In the genomic region with DNA sequence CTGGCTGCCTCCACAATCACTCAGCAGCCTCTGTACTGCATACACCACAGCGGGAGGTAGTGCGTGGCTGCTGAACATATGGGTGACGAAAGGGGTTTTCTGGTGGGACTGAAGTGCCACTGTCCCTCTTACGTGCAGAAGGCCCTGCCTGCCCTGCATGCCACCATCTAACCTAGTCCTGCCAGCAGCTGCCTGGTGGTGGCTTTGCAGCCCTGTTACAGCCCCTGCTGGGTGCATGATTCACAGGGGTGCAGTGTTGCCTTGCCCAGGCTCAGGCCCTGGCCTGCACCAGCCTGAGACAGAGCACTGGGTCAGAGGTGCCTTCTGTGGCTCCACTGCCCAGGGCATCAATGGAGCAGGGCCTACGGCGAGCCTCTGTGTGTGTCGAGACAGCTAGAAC, we compare ENCODE assay signal across 15 cellular contexts. TPM values are rescaled to one million over a fixed set of nuclear protein-coding genes. Genes with fewer than 3 reads are reported as not detected.
DNase-seq lines count a peak whose midpoint lies in the region; ATAC-seq and TF ChIP-seq lines count a peak whose summit lies in the region.
"Had no signal": no experiment of that assay in that cellular context is flagged by ENCODE, and none has a peak within 500 bp of the region (broad histone marks: within the 10 kb centered on the region; RNA-seq: fewer than 3 reads in every experiment).

No MANE protein-coding gene starts in this region.

- H3K79me2 ChIP-seq in GM23338 (replicated peaks; ENCODE audit: insufficient read depth) (no peaks in the 10 kb centered on the region), OCI-LY3 (ENCODE audit: low read length) (no peaks in the 10 kb centered on the region)

- peaks cover 15% of the 10 kb centered on the region for H3K4me1 Mint-ChIP-seq in GM23338
- H3K4me1 Mint-ChIP-seq in CD14-positive monocyte, result peaks cover 50% of the 10 kb centered on the region

- peaks cover 9% of the 10 kb centered on the region for H3K4me1 ChIP-seq in GM23338 (ENCODE audit: insufficient read depth)
- H3K4me1 ChIP-seq in OCI-LY3 (ENCODE audit: low read length), result peaks cover 74% of the 10 kb centered on the region
- H3K4me1 ChIP-seq in colonic mucosa, result peaks cover 11% of the 10 kb centered on the region
- peaks cover 33 to 99% (median 87%) of the 10 kb centered on the region in 6 donors for H3K4me1 ChIP-seq in spleen

- no peaks in the 10 kb centered on the region for H3F3A ChIP-seq in GM23338 (replicated peaks; ENCODE audit: low read depth)

- TF ChIP-seq CTCF in GM23338 (conservative IDR thresholded peaks at IDR 0.05; ENCODE audit: low read depth in 2 of 2) (no peak), OCI-LY3 (IDR thresholded peaks at IDR 0.05; ENCODE audit: low read depth, low read length) (no peak), colonic mucosa (IDR thresholded peaks at IDR 0.05) (no peak), spleen (IDR thresholded peaks at IDR 0.05 in 8 of 11, conservative IDR thresholded peaks at IDR 0.05 in 3 of 11) (no peak), CD14-positive monocyte (IDR thresholded peaks at IDR 0.05) (no peak)

- WGBS in spleen, 5 donors, result 74 to 89% (median 87%) methylated on average over 7 of the region's 7 CpGs

- peaks cover 4% of the 10 kb centered on the region; the same call in 2 of the 3 replicates for H3K36me3 Mint-ChIP-seq in GM23338 (ENCODE audit: low read depth)
- H3K36me3 Mint-ChIP-seq in CD14-positive monocyte, result no peaks in the 10 kb centered on the region

- H3K4me3 ChIP-seq in GM23338 (no peak overlapping the region), OCI-LY3 (ENCODE audit: low read length) (0 out of 2 replicates have a peak overlapping the region, but pooled peaks have one; percentile 5), colonic mucosa (no peak overlapping the region), spleen (no peak overlapping the region)
- H3K4me3 ChIP-seq: adrenal gland, right atrium auricular region had no signal

- H3K27ac ChIP-seq in GM23338 (ENCODE audit: low read depth) (no peak overlapping the region), OCI-LY3 (ENCODE audit: low read length) (peak overlapping the region; percentile 42), colonic mucosa (no peak overlapping the region), spleen (peak overlapping the region; percentile 26 to 86 (median 65))
- H3K27ac ChIP-seq: adrenal gland, right atrium auricular region had no signal

- H3K27me3 Mint-ChIP-seq in GM23338 (ENCODE audit: insufficient read depth, low read depth, poor library complexity) (peaks cover 5% of the 10 kb centered on the region), CD14-positive monocyte (ENCODE audit: low read depth in 3 of 3) (peaks cover 6 to 11% (median 8%) of the 10 kb centered on the region in 3 donors)
- H3K27me3 Mint-ChIP-seq: CD4-positive, alpha-beta T cell had no signal

- no peaks in the 10 kb centered on the region for H3K9me2 ChIP-seq in GM23338 (ENCODE audit: insufficient read depth)

- no peak for TF ChIP-seq POLR2A in spleen (IDR thresholded peaks at IDR 0.05)

- no peak overlapping the region for H3K4me3 Mint-ChIP-seq in GM23338
- H3K4me3 Mint-ChIP-seq in CD14-positive monocyte, result no peak overlapping the region
- H3K4me3 Mint-ChIP-seq: CD4-positive, alpha-beta T cell had no signal

- H3K27ac Mint-ChIP-seq in GM23338 (no peak overlapping the region), CD14-positive monocyte (no peak overlapping the region)
- H3K27ac Mint-ChIP-seq: CD4-positive, alpha-beta T cell had no signal

- 0 out of 2 replicates have a peak overlapping the region, but pooled peaks have one; percentile 5 for H2AFZ ChIP-seq in GM23338
- H2AFZ ChIP-seq in OCI-LY3 (ENCODE audit: low read depth, low read length), result no peak overlapping the region

- H4K20me1 ChIP-seq in GM23338 (replicated peaks; ENCODE audit: insufficient read depth) (no peaks in the 10 kb centered on the region), OCI-LY3 (ENCODE audit: insufficient read depth, low read length) (no peaks in the 10 kb centered on the region)

- H3K9me3 ChIP-seq in OCI-LY3 (ENCODE audit: insufficient read depth, low read length), result peaks cover 35% of the 10 kb centered on the region; the same call in 1 of the 2 replicates
- H3K9me3 ChIP-seq in colonic mucosa, result no peaks in the 10 kb centered on the region
- H3K9me3 ChIP-seq in spleen, result no peaks in the 10 kb centered on the region
- H3K9me3 ChIP-seq: adrenal gland, right atrium auricular region had no signal

- H3K27me3 ChIP-seq in GM23338 (ENCODE audit: insufficient read depth), result no peaks in the 10 kb centered on the region
- no peaks in the 10 kb centered on the region for H3K27me3 ChIP-seq in OCI-LY3 (ENCODE audit: low read depth, low read length)
- H3K27me3 ChIP-seq in colonic mucosa, result no peaks in the 10 kb centered on the region
- H3K27me3 ChIP-seq in spleen (replicated peaks in 1 of 7), result no peaks in the 10 kb centered on the region
- H3K27me3 ChIP-seq: adrenal gland, right atrium auricular region had no signal

- intact Hi-C loops in colonic mucosa (cut with DNase I) (no loop called here), spleen (cut with DNase I; ENCODE audit: low total_unique reads) (no loop called here), CD14-positive monocyte (cut with micrococcal nuclease) (no loop called here)

- no peaks in the 10 kb centered on the region for H3K36me3 ChIP-seq in GM23338 (ENCODE audit: insufficient read depth)
- no peaks in the 10 kb centered on the region for H3K36me3 ChIP-seq in OCI-LY3 (replicated peaks; ENCODE audit: low read depth, low read length)
- H3K36me3 ChIP-seq in colonic mucosa, result no peaks in the 10 kb centered on the region
- no peaks in the 10 kb centered on the region for H3K36me3 ChIP-seq in spleen
- H3K36me3 ChIP-seq: adrenal gland, right atrium auricular region had no signal

- H3K4me2 ChIP-seq in GM23338, result no peak overlapping the region
- H3K4me2 ChIP-seq in OCI-LY3 (ENCODE audit: low read length), result peak overlapping the region; percentile 58

- H3K9me3 Mint-ChIP-seq in GM23338 (peaks cover 9% of the 10 kb centered on the region), CD14-positive monocyte (no peaks in the 10 kb centered on the region)
- H3K9me3 Mint-ChIP-seq: CD4-positive, alpha-beta T cell had no signal

- DNase-seq in GM23338 (ENCODE audit: low spot score) (no peak), colonic mucosa (peak; percentile 19), spleen (peak; percentile 72), DMS153 treated with DMSO at 0.1 percent for 48 hours (lab: John Stamatoyannopoulos, UW; ENCODE audit: unreplicated experiment) (no peak), CD14-positive monocyte (ENCODE audit: low spot score) (no peak)
- DNase-seq: CD4-positive, alpha-beta T cell; Kasumi-1; NCI-H1694 treated with DMSO at 0.1 percent for 48 hours; NCI-H524 treated with DMSO at 0.1 percent for 48 hours; SHP77 had no signal

- H3K9ac ChIP-seq in OCI-LY3 (ENCODE audit: low read length) (peak overlapping the region; percentile 23; the same call in 1 of the 2 replicates), colonic mucosa (ENCODE audit: low read depth in 2 of 2, low read length in 2 of 2) (peak overlapping the region in 1 of 2 donors; percentile 27)

- ATAC-seq in GM23338 (no peak), GM21381 (IDR thresholded peaks at IDR 0.05; ENCODE audit: unreplicated experiment) (no peak), GM18873 (IDR thresholded peaks at IDR 0.05; ENCODE audit: low FRiP score, unreplicated experiment) (no peak)

TF ChIP-seq in GM23338, 12 proteins besides CTCF, POLR2A, EP300 and RAD21 (continues in another document):
- TF ChIP-seq ZNF331 (CRISPR knock-in tag; IDR thresholded peaks at IDR 0.05; ENCODE audit: low read depth) (no peak), POLR2AphosphoS5 (IDR thresholded peaks at IDR 0.05; ENCODE audit: low read depth) (no peak), NANOG (IDR thresholded peaks at IDR 0.05; ENCODE audit: borderline replicate concordance) (no peak), CREB1 (CRISPR knock-in tag; IDR thresholded peaks at IDR 0.05; ENCODE audit: low read depth) (no peak)

RNA-seq across cellular contexts. Expression of gene SYPL1, which starts 50.1 kb away (rescaled TPM):
- total RNA-seq in GM23338 (2014; rRNA removed; shearing (Covaris generic)), result 52.7 and 78.1 TPM in 2 replicates
- polyA plus RNA-seq in GM23338 (2016; fragmentation: Nextera tagmentation; extraction: Ambion mirVana) (39.0 and 39.3 TPM in 2 replicates), spleen (10 to 100 TPM; 49.9 to 79.0 (median 67.3) TPM), CD14-positive monocyte (10 to 100 TPM; 64.7 to 82.1 TPM)
- total RNA-seq in colonic mucosa (10 to 100 TPM; 89.0 to 94.0 TPM), spleen (100 to 1,000 TPM in 2 of 7 donors, 10 to 100 TPM in 5; 72.8 to 113 (median 95.3) TPM)

Comparison
In these comparisons a context has a peak if more than half of its experiments do, and no peak if none do; other contexts are left out.
1. DNase-seq: peak in colonic mucosa (single experiment) and spleen (single experiment); none in GM23338 (single experiment), DMS153 treated with DMSO at 0.1 percent for 48 hours (single experiment) and CD14-positive monocyte (single experiment).
2. H3K27ac ChIP-seq: peak in OCI-LY3 (single experiment) and spleen (8 of 8); none in GM23338 (single experiment) and colonic mucosa (single experiment).